In the genomic region with DNA sequence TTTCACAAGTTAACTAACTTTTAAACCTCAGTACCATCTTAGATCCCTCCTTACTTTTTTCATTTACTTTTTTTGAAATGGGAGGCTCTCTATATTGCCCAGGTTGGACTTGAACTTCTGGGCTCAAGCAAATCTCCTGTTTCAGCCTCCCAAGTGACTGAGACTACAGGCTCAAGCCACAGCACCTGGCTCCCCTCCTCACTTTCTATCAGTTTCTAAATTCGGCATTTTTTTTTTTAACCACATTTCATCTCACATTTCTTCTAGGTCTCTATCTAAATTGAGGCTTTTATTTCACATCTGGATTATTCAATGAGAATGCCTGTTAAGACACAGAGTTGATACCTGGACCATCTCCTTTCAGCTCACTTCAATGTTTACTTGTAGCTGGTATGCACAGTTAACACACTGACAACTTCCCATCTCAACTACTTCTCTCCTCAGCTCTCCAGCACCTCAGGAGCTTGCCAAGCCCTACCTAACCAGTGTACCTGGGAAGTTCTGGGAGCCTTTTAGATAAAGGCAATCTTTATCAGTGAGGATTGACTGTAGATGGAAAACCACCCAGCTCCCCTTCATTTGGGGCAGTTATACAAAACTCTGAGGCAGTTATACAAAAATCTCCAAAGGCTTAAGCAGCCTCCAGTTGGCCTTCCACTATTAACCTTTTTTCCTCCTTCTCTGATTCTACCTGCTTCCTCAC, we compare ENCODE assay signal across 2 cellular contexts.
TF ChIP-seq lines count a peak whose summit lies in the region.

No MANE protein-coding gene starts in this region.

TF ChIP-seq in IMR-90, 13 proteins besides CTCF, POLR2A, EP300 and RAD21:
- no peak for TF ChIP-seq SMC3 (IDR thresholded peaks at IDR 0.05; ENCODE audit: low read depth, low read length)
- TF ChIP-seq, protein P1, sequence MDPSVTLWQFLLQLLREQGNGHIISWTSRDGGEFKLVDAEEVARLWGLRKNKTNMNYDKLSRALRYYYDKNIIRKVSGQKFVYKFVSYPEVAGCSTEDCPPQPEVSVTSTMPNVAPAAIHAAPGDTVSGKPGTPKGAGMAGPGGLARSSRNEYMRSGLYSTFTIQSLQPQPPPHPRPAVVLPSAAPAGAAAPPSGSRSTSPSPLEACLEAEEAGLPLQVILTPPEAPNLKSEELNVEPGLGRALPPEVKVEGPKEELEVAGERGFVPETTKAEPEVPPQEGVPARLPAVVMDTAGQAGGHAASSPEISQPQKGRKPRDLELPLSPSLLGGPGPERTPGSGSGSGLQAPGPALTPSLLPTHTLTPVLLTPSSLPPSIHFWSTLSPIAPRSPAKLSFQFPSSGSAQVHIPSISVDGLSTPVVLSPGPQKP (IDR thresholded peaks at IDR 0.05; ENCODE audit: borderline replicate concordance, low read depth, low read length), result no peak
- no peak for TF ChIP-seq RCOR1 (IDR thresholded peaks at IDR 0.05; ENCODE audit: insufficient replicate concordance, low read length)

TF ChIP-seq in SK-N-SH, 30 proteins besides CTCF, POLR2A, EP300 and RAD21:
- TF ChIP-seq, protein P2, sequence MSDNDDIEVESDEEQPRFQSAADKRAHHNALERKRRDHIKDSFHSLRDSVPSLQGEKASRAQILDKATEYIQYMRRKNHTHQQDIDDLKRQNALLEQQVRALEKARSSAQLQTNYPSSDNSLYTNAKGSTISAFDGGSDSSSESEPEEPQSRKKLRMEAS (IDR thresholded peaks at IDR 0.05; ENCODE audit: low read depth), result no peak
- TF ChIP-seq NFIC (IDR thresholded peaks at IDR 0.05; ENCODE audit: borderline replicate concordance) (no peak), ELF1 (IDR thresholded peaks at IDR 0.05) (no peak), SIN3A (IDR thresholded peaks at IDR 0.05; ENCODE audit: borderline replicate concordance, low read depth, low read length) (no peak), FOXM1 (IDR thresholded peaks at IDR 0.05; ENCODE audit: low read depth) (no peak), FOXJ3 (CRISPR knock-in tag; IDR thresholded peaks at IDR 0.05) (no peak), SMC3 (IDR thresholded peaks at IDR 0.05; ENCODE audit: low read depth, low read length) (no peak), MXI1 (IDR thresholded peaks at IDR 0.05; ENCODE audit: low read depth, low read length) (no peak), RXRA (IDR thresholded peaks at IDR 0.05; ENCODE audit: borderline replicate concordance, low read depth) (no peak), NRF1 (IDR thresholded peaks at IDR 0.05; ENCODE audit: low read depth, low read length) (no peak), CHD2 (IDR thresholded peaks at IDR 0.05; ENCODE audit: low read length, partially characterized antibody) (no peak), FOSL2 (IDR thresholded peaks at IDR 0.05; ENCODE audit: borderline replicate concordance, low read depth) (no peak), GABPA (IDR thresholded peaks at IDR 0.05; ENCODE audit: low read depth) (no peak), RFX5 (IDR thresholded peaks at IDR 0.05; ENCODE audit: low read length) (no peak), JUND (IDR thresholded peaks at IDR 0.05) (no peak), POLR2AphosphoS5 (IDR thresholded peaks at IDR 0.05; ENCODE audit: low read depth, low read length) (no peak)
- TF ChIP-seq, protein P3, sequence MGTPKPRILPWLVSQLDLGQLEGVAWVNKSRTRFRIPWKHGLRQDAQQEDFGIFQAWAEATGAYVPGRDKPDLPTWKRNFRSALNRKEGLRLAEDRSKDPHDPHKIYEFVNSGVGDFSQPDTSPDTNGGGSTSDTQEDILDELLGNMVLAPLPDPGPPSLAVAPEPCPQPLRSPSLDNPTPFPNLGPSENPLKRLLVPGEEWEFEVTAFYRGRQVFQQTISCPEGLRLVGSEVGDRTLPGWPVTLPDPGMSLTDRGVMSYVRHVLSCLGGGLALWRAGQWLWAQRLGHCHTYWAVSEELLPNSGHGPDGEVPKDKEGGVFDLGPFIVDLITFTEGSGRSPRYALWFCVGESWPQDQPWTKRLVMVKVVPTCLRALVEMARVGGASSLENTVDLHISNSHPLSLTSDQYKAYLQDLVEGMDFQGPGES (IDR thresholded peaks at IDR 0.05; ENCODE audit: low read depth, low read length), result no peak
- TF ChIP-seq, protein P4, sequence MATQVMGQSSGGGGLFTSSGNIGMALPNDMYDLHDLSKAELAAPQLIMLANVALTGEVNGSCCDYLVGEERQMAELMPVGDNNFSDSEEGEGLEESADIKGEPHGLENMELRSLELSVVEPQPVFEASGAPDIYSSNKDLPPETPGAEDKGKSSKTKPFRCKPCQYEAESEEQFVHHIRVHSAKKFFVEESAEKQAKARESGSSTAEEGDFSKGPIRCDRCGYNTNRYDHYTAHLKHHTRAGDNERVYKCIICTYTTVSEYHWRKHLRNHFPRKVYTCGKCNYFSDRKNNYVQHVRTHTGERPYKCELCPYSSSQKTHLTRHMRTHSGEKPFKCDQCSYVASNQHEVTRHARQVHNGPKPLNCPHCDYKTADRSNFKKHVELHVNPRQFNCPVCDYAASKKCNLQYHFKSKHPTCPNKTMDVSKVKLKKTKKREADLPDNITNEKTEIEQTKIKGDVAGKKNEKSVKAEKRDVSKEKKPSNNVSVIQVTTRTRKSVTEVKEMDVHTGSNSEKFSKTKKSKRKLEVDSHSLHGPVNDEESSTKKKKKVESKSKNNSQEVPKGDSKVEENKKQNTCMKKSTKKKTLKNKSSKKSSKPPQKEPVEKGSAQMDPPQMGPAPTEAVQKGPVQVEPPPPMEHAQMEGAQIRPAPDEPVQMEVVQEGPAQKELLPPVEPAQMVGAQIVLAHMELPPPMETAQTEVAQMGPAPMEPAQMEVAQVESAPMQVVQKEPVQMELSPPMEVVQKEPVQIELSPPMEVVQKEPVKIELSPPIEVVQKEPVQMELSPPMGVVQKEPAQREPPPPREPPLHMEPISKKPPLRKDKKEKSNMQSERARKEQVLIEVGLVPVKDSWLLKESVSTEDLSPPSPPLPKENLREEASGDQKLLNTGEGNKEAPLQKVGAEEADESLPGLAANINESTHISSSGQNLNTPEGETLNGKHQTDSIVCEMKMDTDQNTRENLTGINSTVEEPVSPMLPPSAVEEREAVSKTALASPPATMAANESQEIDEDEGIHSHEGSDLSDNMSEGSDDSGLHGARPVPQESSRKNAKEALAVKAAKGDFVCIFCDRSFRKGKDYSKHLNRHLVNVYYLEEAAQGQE (IDR thresholded peaks at IDR 0.05; ENCODE audit: low read depth, low read length), result no peak
- TF ChIP-seq, protein P5, sequence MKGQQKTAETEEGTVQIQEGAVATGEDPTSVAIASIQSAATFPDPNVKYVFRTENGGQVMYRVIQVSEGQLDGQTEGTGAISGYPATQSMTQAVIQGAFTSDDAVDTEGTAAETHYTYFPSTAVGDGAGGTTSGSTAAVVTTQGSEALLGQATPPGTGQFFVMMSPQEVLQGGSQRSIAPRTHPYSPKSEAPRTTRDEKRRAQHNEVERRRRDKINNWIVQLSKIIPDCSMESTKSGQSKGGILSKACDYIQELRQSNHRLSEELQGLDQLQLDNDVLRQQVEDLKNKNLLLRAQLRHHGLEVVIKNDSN (IDR thresholded peaks at IDR 0.05; ENCODE audit: borderline replicate concordance, low read depth), result no peak
- TF ChIP-seq, protein P6, sequence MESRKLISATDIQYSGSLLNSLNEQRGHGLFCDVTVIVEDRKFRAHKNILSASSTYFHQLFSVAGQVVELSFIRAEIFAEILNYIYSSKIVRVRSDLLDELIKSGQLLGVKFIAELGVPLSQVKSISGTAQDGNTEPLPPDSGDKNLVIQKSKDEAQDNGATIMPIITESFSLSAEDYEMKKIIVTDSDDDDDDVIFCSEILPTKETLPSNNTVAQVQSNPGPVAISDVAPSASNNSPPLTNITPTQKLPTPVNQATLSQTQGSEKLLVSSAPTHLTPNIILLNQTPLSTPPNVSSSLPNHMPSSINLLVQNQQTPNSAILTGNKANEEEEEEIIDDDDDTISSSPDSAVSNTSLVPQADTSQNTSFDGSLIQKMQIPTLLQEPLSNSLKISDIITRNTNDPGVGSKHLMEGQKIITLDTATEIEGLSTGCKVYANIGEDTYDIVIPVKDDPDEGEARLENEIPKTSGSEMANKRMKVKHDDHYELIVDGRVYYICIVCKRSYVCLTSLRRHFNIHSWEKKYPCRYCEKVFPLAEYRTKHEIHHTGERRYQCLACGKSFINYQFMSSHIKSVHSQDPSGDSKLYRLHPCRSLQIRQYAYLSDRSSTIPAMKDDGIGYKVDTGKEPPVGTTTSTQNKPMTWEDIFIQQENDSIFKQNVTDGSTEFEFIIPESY (IDR thresholded peaks at IDR 0.05; ENCODE audit: borderline replicate concordance, low read depth), result no peak
